9 cellular contexts compared by ENCODE assay signal in genomic region chr11:65555693-65556231, GRCh38. TPM values are rescaled to one million over a fixed set of nuclear protein-coding genes. Genes with fewer than 3 reads are reported as not detected.
A peak's percentile ranks its signal among the peaks of the same experiment; 100 is the strongest.
DNase-seq lines count a peak whose midpoint lies in the region; ATAC-seq, FAIRE-seq and TF ChIP-seq lines count a peak whose summit lies in the region.
"Had no signal": no experiment of that assay in that cellular context is flagged by ENCODE, and none has a peak within 500 bp of the region (broad histone marks: within the 10 kb centered on the region; RNA-seq: fewer than 3 reads in every experiment).

No MANE protein-coding gene starts in this region.

- no peak for TF ChIP-seq CTCF in H1 (IDR thresholded peaks at IDR 0.05; ENCODE audit: control extremely low read depth in 1 of 3, insufficient read depth in 1 of 3, low read depth in 1 of 3, low read length in 3 of 3)
- TF ChIP-seq CTCF in progenitor cell of endocrine pancreas (IDR thresholded peaks at IDR 0.05; ENCODE audit: unreplicated experiment), result no peak

- no peak for TF ChIP-seq POLR2A in H1 (IDR thresholded peaks at IDR 0.05; ENCODE audit: control extremely low read depth in 1 of 2, low read depth in 2 of 2, low read length in 2 of 2)

- H2AK5ac ChIP-seq in H1 (ENCODE audit: low read depth, low read length), result no peak overlapping the region

- no peak overlapping the region for H3K18ac ChIP-seq in H1 (ENCODE audit: extremely low read depth, low read length)

- WGBS in H1 (ENCODE audit: extremely low coverage in 1 of 2, insufficient coverage in 1 of 2, insufficient read length in 1 of 2, insufficient replicate concordance in 2 of 2, low coverage in 1 of 2, low lambda C conversion rate in 2 of 2, missing lambda C conversion rate in 1 of 2), 2 experiments, result 73% methylated on average over 5 of the region's 6 CpGs; no CpG with 5 or more reads in 1 of the 2 experiments

- no peak overlapping the region for H2BK120ac ChIP-seq in H1 (replicated peaks; ENCODE audit: low read depth, low read length)

- no peak overlapping the region for H3K14ac ChIP-seq in H1 (ENCODE audit: insufficient read length)

- H3K9me3 ChIP-seq in SJCRH30 (replicated peaks) (no peaks in the 10 kb centered on the region), H1 (ENCODE audit: insufficient read depth in 2 of 2, low read depth in 1 of 2, low read length in 1 of 2) (no peaks in the 10 kb centered on the region)

- H3K27me3 Mint-ChIP-seq in progenitor cell of endocrine pancreas, result peaks cover 41% of the 10 kb centered on the region
- H3K27me3 Mint-ChIP-seq: IgD-negative memory B cell had no signal

- ATAC-seq in HG02840 (IDR thresholded peaks at IDR 0.05; ENCODE audit: low FRiP score, unreplicated experiment), result no peak

- H3K4me1 ChIP-seq in SJCRH30 (peaks cover 49% of the 10 kb centered on the region), H1 (replicated peaks in 1 of 4; ENCODE audit: control insufficient read depth in 3 of 4, insufficient read depth in 4 of 4, low read length in 3 of 4) (peaks cover 0 to 57% (median 44%) of the 10 kb centered on the region in 4 experiments; a peak in 6 of 7 replicates)

- H3K27me3 ChIP-seq in SJCRH30 (no peaks in the 10 kb centered on the region), H1 (replicated peaks in 1 of 4; ENCODE audit: control insufficient read depth in 3 of 4, extremely low read depth in 1 of 4, insufficient read depth in 3 of 4, low read length in 3 of 4) (peaks cover 0 to 34% (median 22%) of the 10 kb centered on the region in 4 experiments; a peak in 5 of 7 replicates)

- H2AFZ ChIP-seq in H1 (ENCODE audit: low read length), result no peak overlapping the region

- 0 out of 2 replicates have a peak overlapping the region, but pooled peaks have one; percentile 42 for H2BK12ac ChIP-seq in H1 (ENCODE audit: low read depth, low read length)

- no peak overlapping the region for H2BK5ac ChIP-seq in H1 (ENCODE audit: low read depth, low read length)

- no peak overlapping the region; a peak in 1 of 4 replicates for H3K4me2 ChIP-seq in H1 (ENCODE audit: insufficient read depth in 1 of 2, low read depth in 2 of 2, low read length in 2 of 2)

- no peak for TF ChIP-seq EP300 in H1 (IDR thresholded peaks at IDR 0.05; ENCODE audit: borderline replicate concordance in 1 of 2, low read depth in 2 of 2, low read length in 2 of 2)

- FAIRE-seq in H1 (lab: Jason Lieb, UNC), result no peak

- no peaks in the 10 kb centered on the region for H3K79me1 ChIP-seq in H1 (ENCODE audit: low read depth, low read length)

- H3K27ac ChIP-seq in SJCRH30, result no peak overlapping the region
- no peak overlapping the region for H3K27ac ChIP-seq in H1 (ENCODE audit: low read depth, low read length)

- H3K9ac ChIP-seq in H1 (replicated peaks in 1 of 4; ENCODE audit: extremely low read depth in 1 of 4, low read depth in 3 of 4, low read length in 3 of 4), result no peak overlapping the region

- CTCF ChIA-PET in H1 (lab: Charles Lee; ENCODE audit: partially characterized antibody), result interaction anchor here (0.5 to 6.9 kb wide), 6 partner anchors 11 to 731 kb away, joined by 3 to 78 read pairs (median 3); partner anchors contain the start of gene FAM89B

- no peaks in the 10 kb centered on the region for H3K79me2 ChIP-seq in H1 (ENCODE audit: control insufficient read depth in 1 of 2, insufficient read depth in 2 of 2, low read length in 2 of 2)

- no peaks in the 10 kb centered on the region for H3K9me3 Mint-ChIP-seq in progenitor cell of endocrine pancreas (ENCODE audit: low read depth)
- H3K9me3 Mint-ChIP-seq: IgD-negative memory B cell had no signal

- H3K4me3 ChIP-seq in SJCRH30 (no peak overlapping the region), H1 (ENCODE audit: extremely low read depth in 1 of 4, insufficient read depth in 2 of 4, low read depth in 3 of 4, low read length in 4 of 4) (no peak overlapping the region)

- peak overlapping the region; percentile 55 for H3K4me3 Mint-ChIP-seq in progenitor cell of endocrine pancreas (ENCODE audit: low read depth)

- no peak overlapping the region for H4K8ac ChIP-seq in H1 (ENCODE audit: extremely low read depth, insufficient read depth, low read length)

- H3K36me3 Mint-ChIP-seq in progenitor cell of endocrine pancreas (ENCODE audit: insufficient read depth), result no peaks in the 10 kb centered on the region
- H3K36me3 Mint-ChIP-seq: IgD-negative memory B cell had no signal

- H3K56ac ChIP-seq in H1 (replicated peaks; ENCODE audit: insufficient read length, low read depth, low read length), result no peak overlapping the region

- H4K5ac ChIP-seq in H1 (ENCODE audit: insufficient read length, low read depth, low read length), result no peak overlapping the region

- H2BK20ac ChIP-seq in H1 (ENCODE audit: low read length), result no peak overlapping the region

- H3K23ac ChIP-seq in H1 (ENCODE audit: insufficient read length), result no peak overlapping the region

- TF ChIP-seq RAD21 in H1 (IDR thresholded peaks at IDR 0.05 in 1 of 2, conservative IDR thresholded peaks at IDR 0.05 in 1 of 2; ENCODE audit: low read depth in 2 of 2, low read length in 2 of 2), result no peak

- peaks cover 0 to 2% of the 10 kb centered on the region in 2 experiments for H4K20me1 ChIP-seq in H1 (replicated peaks in 1 of 2; ENCODE audit: control insufficient read depth in 1 of 2, insufficient read depth in 2 of 2, low read length in 2 of 2)

- no peak overlapping the region for H2BK15ac ChIP-seq in H1 (ENCODE audit: low read length)

- H4K91ac ChIP-seq in H1 (replicated peaks; ENCODE audit: insufficient read length, low read length), result no peak overlapping the region

- no peak overlapping the region for H3K4ac ChIP-seq in H1 (replicated peaks; ENCODE audit: insufficient read length, low read depth, low read length)

- H3K36me3 ChIP-seq in SJCRH30 (no peaks in the 10 kb centered on the region), H1 (ENCODE audit: control insufficient read depth in 2 of 4, insufficient read depth in 4 of 4, low read length in 3 of 4) (no peaks in the 10 kb centered on the region)

- H3K23me2 ChIP-seq in H1 (ENCODE audit: low read depth, low read length), result peaks cover 10% of the 10 kb centered on the region; the same call in 1 of the 2 replicates

- H3K4me1 Mint-ChIP-seq in progenitor cell of endocrine pancreas (ENCODE audit: low read depth), result peaks cover 24% of the 10 kb centered on the region

- peak; percentile 95 for DNase-seq in EH (ENCODE audit: low read depth)
- DNase-seq in SJCRH30, result peak; percentile 73
- DNase-seq in H1 (ENCODE audit: low read depth in 1 of 2, low spot score in 2 of 2), result no peak
- no peak for DNase-seq in progenitor cell of endocrine pancreas (ENCODE audit: low spot score, unreplicated experiment)
- DNase-seq in NCI-H82 (lab: John Stamatoyannopoulos, UW), result no peak
- DNase-seq in activated gamma-delta T cell treated with Interleukin-2 at 50 U/mL for 16 hours, result no peak
- no peak for DNase-seq in NCI-H748 (lab: John Stamatoyannopoulos, UW; ENCODE audit: unreplicated experiment)

- POLR2A ChIA-PET in H1 (lab: Charles Lee; ENCODE audit: partially characterized antibody), result interaction anchor here (1.0 to 1.2 kb wide), 3 partner anchors 15 to 23 kb away, joined by 3 read pairs; no protein-coding TSS in a partner anchor

- no peak overlapping the region for H3K27ac Mint-ChIP-seq in progenitor cell of endocrine pancreas

RNA-seq across cellular contexts. Expression of gene LTBP3, which starts 2.4 kb away (rescaled TPM):
- 13.2 and 17.2 TPM in 2 replicates for total RNA-seq in SJCRH30 (2014; rRNA removed; shearing (Covaris generic))
- 12.8 and 15.3 TPM in 2 replicates for total RNA-seq in H1 (2021; fragmentation: NEBNext Ultra II Directional; extraction: Animal tissue kit (Norgen Biotek cat#: 25700))
- polyA plus RNA-seq in H1 (2011; rRNA removed), result 17.8 and 25.2 TPM in 2 replicates
- polyA plus RNA-seq in H1 (2011; cell fraction: cytosol; rRNA removed), result 16.0 TPM
- 71.4 TPM for polyA plus RNA-seq in H1 (2011; cell fraction: nucleus; rRNA removed)
- polyA plus RNA-seq in H1 (2012, experiment 1 of 2), result 7.7 to 16.8 TPM (median 14.8 TPM) in 4 replicates
- 7.9 TPM for polyA plus RNA-seq in H1 (2012, experiment 2 of 2)
- 19.0 TPM for polyA plus RNA-seq in H1 (2013, experiment 1 of 2)
- 16.9 TPM for polyA plus RNA-seq in H1 (2013, experiment 2 of 2)
- polyA minus RNA-seq in H1 (2011; rRNA and poly(A)+ RNA removed), result 2.7 and 4.8 TPM in 2 replicates
- polyA minus RNA-seq in H1 (2011; cell fraction: cytosol; rRNA and poly(A)+ RNA removed), result 10.1 TPM
- 15.4 TPM for polyA minus RNA-seq in H1 (2011; cell fraction: nucleus; rRNA and poly(A)+ RNA removed)
- 55.3 and 57.7 TPM in 2 replicates for total RNA-seq in progenitor cell of endocrine pancreas

RNA-seq across cellular contexts. Expression of gene ZNRD2, which starts 14.5 kb away (rescaled TPM):
- 30.6 and 32.6 TPM in 2 replicates for total RNA-seq in SJCRH30 (2014; rRNA removed; shearing (Covaris generic))
- 53.4 and 56.1 TPM in 2 replicates for total RNA-seq in H1 (2021; fragmentation: NEBNext Ultra II Directional; extraction: Animal tissue kit (Norgen Biotek cat#: 25700))
- 125 and 148 TPM in 2 replicates for polyA plus RNA-seq in H1 (2011; rRNA removed)
- 91.1 TPM for polyA plus RNA-seq in H1 (2011; cell fraction: cytosol; rRNA removed)
- polyA plus RNA-seq in H1 (2011; cell fraction: nucleus; rRNA removed), result 91.2 TPM
- 84.9 to 91.1 TPM (median 88.1 TPM) in 4 replicates for polyA plus RNA-seq in H1 (2012, experiment 1 of 2)
- polyA plus RNA-seq in H1 (2012, experiment 2 of 2), result 128 TPM
- polyA plus RNA-seq in H1 (2013, experiment 1 of 2), result 85.3 TPM
- polyA plus RNA-seq in H1 (2013, experiment 2 of 2), result 89.8 TPM
- polyA minus RNA-seq in H1 (2011; rRNA and poly(A)+ RNA removed), result 11.7 and 17.5 TPM in 2 replicates
- 25.8 TPM for polyA minus RNA-seq in H1 (2011; cell fraction: cytosol; rRNA and poly(A)+ RNA removed)
- polyA minus RNA-seq in H1 (2011; cell fraction: nucleus; rRNA and poly(A)+ RNA removed), result 52.9 TPM
- total RNA-seq in progenitor cell of endocrine pancreas, result 25.3 and 25.9 TPM in 2 replicates

RNA-seq across cellular contexts. Expression of gene FAM89B, which starts 16.6 kb away (rescaled TPM):
- total RNA-seq in SJCRH30 (2014; rRNA removed; shearing (Covaris generic)), result 18.3 and 21.5 TPM in 2 replicates
- 15.8 and 17.6 TPM in 2 replicates for total RNA-seq in H1 (2021; fragmentation: NEBNext Ultra II Directional; extraction: Animal tissue kit (Norgen Biotek cat#: 25700))
- polyA plus RNA-seq in H1 (2011; rRNA removed), result 32.4 and 39.2 TPM in 2 replicates
- polyA plus RNA-seq in H1 (2011; cell fraction: cytosol; rRNA removed), result 21.2 TPM
- polyA plus RNA-seq in H1 (2011; cell fraction: nucleus; rRNA removed), result 30.1 TPM
- polyA plus RNA-seq in H1 (2012, experiment 1 of 2), result 11.0 to 14.3 TPM (median 11.7 TPM) in 4 replicates
- polyA plus RNA-seq in H1 (2012, experiment 2 of 2), result 14.5 TPM
- 16.9 TPM for polyA plus RNA-seq in H1 (2013, experiment 1 of 2)
- 17.1 TPM for polyA plus RNA-seq in H1 (2013, experiment 2 of 2)
- 5.8 and 6.0 TPM in 2 replicates for polyA minus RNA-seq in H1 (2011; rRNA and poly(A)+ RNA removed)
- 6.2 TPM for polyA minus RNA-seq in H1 (2011; cell fraction: cytosol; rRNA and poly(A)+ RNA removed)
- 17.7 TPM for polyA minus RNA-seq in H1 (2011; cell fraction: nucleus; rRNA and poly(A)+ RNA removed)
- total RNA-seq in progenitor cell of endocrine pancreas, result 62.5 and 65.0 TPM in 2 replicates

RNA-seq across cellular contexts. Expression of gene EHBP1L1, which starts 20.1 kb away (rescaled TPM):
- total RNA-seq in SJCRH30 (2014; rRNA removed; shearing (Covaris generic)), result 16.8 and 18.5 TPM in 2 replicates
- total RNA-seq in H1 (2021; fragmentation: NEBNext Ultra II Directional; extraction: Animal tissue kit (Norgen Biotek cat#: 25700)), result 6.6 and 7.9 TPM in 2 replicates
- 4.3 and 6.2 TPM in 2 replicates for polyA plus RNA-seq in H1 (2011; rRNA removed)
- polyA plus RNA-seq in H1 (2011; cell fraction: cytosol; rRNA removed), result 7.3 TPM
- 21.8 TPM for polyA plus RNA-seq in H1 (2011; cell fraction: nucleus; rRNA removed)
- 4.6 to 6.7 TPM (median 5.1 TPM) in 4 replicates for polyA plus RNA-seq in H1 (2012, experiment 1 of 2)
- polyA plus RNA-seq in H1 (2012, experiment 2 of 2), result 1.2 TPM
- 6.2 TPM for polyA plus RNA-seq in H1 (2013, experiment 1 of 2)
- 5.6 TPM for polyA plus RNA-seq in H1 (2013, experiment 2 of 2)
- 1.8 and 1.9 TPM in 2 replicates for polyA minus RNA-seq in H1 (2011; rRNA and poly(A)+ RNA removed)
- polyA minus RNA-seq in H1 (2011; cell fraction: cytosol; rRNA and poly(A)+ RNA removed), result 3.4 TPM
- polyA minus RNA-seq in H1 (2011; cell fraction: nucleus; rRNA and poly(A)+ RNA removed), result 3.8 TPM
- total RNA-seq in progenitor cell of endocrine pancreas, result 13.0 and 15.2 TPM in 2 replicates

RNA-seq across cellular contexts. Expression of gene SCYL1, which starts 30.9 kb away (rescaled TPM):
- 39.1 and 41.8 TPM in 2 replicates for total RNA-seq in SJCRH30 (2014; rRNA removed; shearing (Covaris generic))
- total RNA-seq in H1 (2021; fragmentation: NEBNext Ultra II Directional; extraction: Animal tissue kit (Norgen Biotek cat#: 25700)), result 59.4 and 59.8 TPM in 2 replicates
- 77.7 and 111 TPM in 2 replicates for polyA plus RNA-seq in H1 (2011; rRNA removed)
- polyA plus RNA-seq in H1 (2011; cell fraction: cytosol; rRNA removed), result 81.5 TPM
- polyA plus RNA-seq in H1 (2011; cell fraction: nucleus; rRNA removed), result 125 TPM
- 25.2 to 54.4 TPM (median 48.4 TPM) in 4 replicates for polyA plus RNA-seq in H1 (2012, experiment 1 of 2)
- 47.9 TPM for polyA plus RNA-seq in H1 (2012, experiment 2 of 2)
- polyA plus RNA-seq in H1 (2013, experiment 1 of 2), result 44.5 TPM
- polyA plus RNA-seq in H1 (2013, experiment 2 of 2), result 50.1 TPM
- polyA minus RNA-seq in H1 (2011; rRNA and poly(A)+ RNA removed), result 40.4 and 48.7 TPM in 2 replicates
- 40.9 TPM for polyA minus RNA-seq in H1 (2011; cell fraction: cytosol; rRNA and poly(A)+ RNA removed)
- polyA minus RNA-seq in H1 (2011; cell fraction: nucleus; rRNA and poly(A)+ RNA removed), result 32.2 TPM
- 61.4 and 66.3 TPM in 2 replicates for total RNA-seq in progenitor cell of endocrine pancreas

Comparison
In these comparisons a context has a peak if more than half of its experiments do, and no peak if none do; other contexts are left out.
1. DNase-seq: peak in EH (single experiment) and SJCRH30 (2 of 2); none in H1 (0 of 2), progenitor cell of endocrine pancreas (single experiment), NCI-H82 (single experiment), activated gamma-delta T cell treated with Interleukin-2 at 50 U/mL for 16 hours (single experiment) and NCI-H748 (single experiment).